Comparison of ENCODE assay signal across 12 cellular contexts in the genomic region with DNA sequence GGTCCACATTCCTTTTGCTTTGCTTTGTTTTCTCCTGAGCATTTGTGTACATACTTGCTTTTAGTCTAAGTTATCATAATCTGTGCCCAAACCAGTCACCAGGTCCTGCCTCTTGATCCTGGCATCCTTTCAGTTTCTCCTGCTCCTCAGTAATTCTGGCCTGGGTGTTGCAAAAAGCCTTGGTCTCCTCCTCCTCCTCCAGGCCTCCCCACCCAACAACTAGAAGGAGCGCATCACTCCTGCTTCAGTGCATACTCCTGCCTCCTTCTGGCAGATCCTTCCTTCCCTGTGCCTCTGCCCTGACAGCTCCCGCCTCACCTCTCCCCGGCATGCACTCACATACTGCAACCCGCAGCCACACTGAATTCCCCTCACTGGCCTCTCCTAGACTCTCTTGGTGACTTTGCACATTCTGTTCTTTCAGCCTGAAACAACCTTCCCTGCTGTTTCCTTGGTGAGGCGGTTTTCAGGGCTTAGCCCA. TPM values are rescaled to one million over a fixed set of nuclear protein-coding genes. Genes with fewer than 3 reads are reported as not detected.
DNase-seq lines count a peak whose midpoint lies in the region; ATAC-seq and TF ChIP-seq lines count a peak whose summit lies in the region.
"Had no signal": no experiment of that assay in that cellular context is flagged by ENCODE, and none has a peak within 500 bp of the region (broad histone marks: within the 10 kb centered on the region; RNA-seq: fewer than 3 reads in every experiment).

No MANE protein-coding gene starts in this region.

- H3K36me3 ChIP-seq in hepatocyte (replicated peaks; ENCODE audit: insufficient read depth, low read depth) (no peaks in the 10 kb centered on the region), gastrocnemius medialis (no peaks in the 10 kb centered on the region)

- H3K27me3 ChIP-seq in hepatocyte (peaks cover 6% of the 10 kb centered on the region), gastrocnemius medialis (peaks cover 18 to 42% (median 25%) of the 10 kb centered on the region in 3 donors)

- peak; percentile 31 to 40 for ATAC-seq in gastrocnemius medialis
- ATAC-seq in activated T-helper 17 cell treated with anti-CD3 and anti-CD28 coated beads, Interleukin-2, amount 50 U/mL, for 72 hours (replicated peaks) = no peak
- ATAC-seq: stimulated activated naive CD8-positive, alpha-beta T cell treated with anti-CD3 and anti-CD28 coated beads, Interleukin-15, Interleukin-2, amounts not matched to agents 100 U/mL and 50 U/mL, for 24 hours had no signal

- no peak overlapping the region for H3K27ac Mint-ChIP-seq in activated T-helper 17 cell treated with anti-CD3 and anti-CD28 coated beads, Interleukin-2, amount 50 U/mL, for 72 hours
- H3K27ac Mint-ChIP-seq: T-helper 1 cell treated with Interleukin-12 subunit alpha and Interleukin-12 subunit beta and Interleukin-4 antibody, amounts not matched to agents 30 μg/mL and 1 μg/mL, for 36 hours had no signal

- peak; percentile 50 for TF ChIP-seq CTCF in astrocyte of the spinal cord (IDR thresholded peaks at IDR 0.05; ENCODE audit: low read depth, low read length)
- peak; percentile 21 for TF ChIP-seq CTCF in hepatocyte (IDR thresholded peaks at IDR 0.05; ENCODE audit: poor library complexity)
- TF ChIP-seq CTCF in gastrocnemius medialis (IDR thresholded peaks at IDR 0.05 in 4 of 5, conservative IDR thresholded peaks at IDR 0.05 in 1 of 5) = no peak

- TF ChIP-seq POLR2A in gastrocnemius medialis (IDR thresholded peaks at IDR 0.05) = no peak

- H4K20me1 ChIP-seq in hepatocyte (ENCODE audit: insufficient read depth, poor library complexity, severe bottlenecking) = no peaks in the 10 kb centered on the region

- H3K4me3 Mint-ChIP-seq in activated T-helper 17 cell treated with anti-CD3 and anti-CD28 coated beads, Interleukin-2, amount 50 U/mL, for 72 hours = no peak overlapping the region
- H3K4me3 Mint-ChIP-seq: T-helper 1 cell treated with Interleukin-12 subunit alpha and Interleukin-12 subunit beta and Interleukin-4 antibody, amounts not matched to agents 30 μg/mL and 1 μg/mL, for 36 hours had no signal

- H3K9me2 ChIP-seq in hepatocyte (replicated peaks; ENCODE audit: insufficient read depth) = no peaks in the 10 kb centered on the region

- H3K4me1 ChIP-seq in hepatocyte (ENCODE audit: insufficient read depth) = peaks cover 31% of the 10 kb centered on the region
- peaks cover 12 to 13% of the 10 kb centered on the region in 2 donors for H3K4me1 ChIP-seq in gastrocnemius medialis

- in situ Hi-C loops in astrocyte of the spinal cord (cut with HindIII; ENCODE audit: low sequenced_read_pairs) = no loop called here
- in situ Hi-C loops in gastrocnemius medialis (cut with MboI; ENCODE audit: low sequenced_read_pairs in 4 of 4) = no loop called here

- H3K27me3 Mint-ChIP-seq in activated T-helper 17 cell treated with anti-CD3 and anti-CD28 coated beads, Interleukin-2, amount 50 U/mL, for 72 hours = peaks cover 55% of the 10 kb centered on the region

- H3K36me3 Mint-ChIP-seq in activated T-helper 17 cell treated with anti-CD3 and anti-CD28 coated beads, Interleukin-2, amount 50 U/mL, for 72 hours (ENCODE audit: low read depth) = no peaks in the 10 kb centered on the region

- peaks cover 10% of the 10 kb centered on the region for H3K4me1 Mint-ChIP-seq in activated T-helper 17 cell treated with anti-CD3 and anti-CD28 coated beads, Interleukin-2, amount 50 U/mL, for 72 hours

- H3K4me2 ChIP-seq in hepatocyte = peak overlapping the region; percentile 99

- WGBS in hepatocyte (ENCODE audit: low lambda C conversion rate, missing lambda C conversion rate) = 69% methylated on average over 5 of the region's 5 CpGs

- H3K79me2 ChIP-seq in hepatocyte = peaks cover 28% of the 10 kb centered on the region

- H3K27ac ChIP-seq in hepatocyte (peak overlapping the region; percentile 72), gastrocnemius medialis (peak overlapping the region; percentile 39 to 83 (median 78))

- no peaks in the 10 kb centered on the region for H3K9me3 Mint-ChIP-seq in activated T-helper 17 cell treated with anti-CD3 and anti-CD28 coated beads, Interleukin-2, amount 50 U/mL, for 72 hours
- H3K9me3 Mint-ChIP-seq: T-helper 1 cell treated with Interleukin-12 subunit alpha and Interleukin-12 subunit beta and Interleukin-4 antibody, amounts not matched to agents 30 μg/mL and 1 μg/mL, for 36 hours had no signal

- DNase-seq in GM04503 (ENCODE audit: low read depth) (peak; percentile 45), astrocyte of the spinal cord (ENCODE audit: low read depth, low spot score) (peak; percentile 76), hepatocyte (ENCODE audit: low spot score) (peak; percentile 32), gastrocnemius medialis (peak; percentile 19 to 50), GOT3 (lab: John Stamatoyannopoulos, UW) (no peak), inferior parietal cortex (ENCODE audit: extremely low spot score) (no peak)
- no peak for DNase-seq in stimulated activated CD4-positive, alpha-beta T cell treated with anti-CD3 and anti-CD28 coated beads, Interleukin-2, amount 100 ng/mL, for 48 hours
- DNase-seq: hippocampal formation; NCI-H2107; stimulated activated naive CD8-positive, alpha-beta T cell treated with anti-CD3 and anti-CD28 coated beads, Interleukin-15, Interleukin-2, amounts not matched to agents 100 U/mL and 50 U/mL, for 24 hours had no signal

- H2AFZ ChIP-seq in hepatocyte = no peak overlapping the region

- H3K9me3 ChIP-seq in hepatocyte (ENCODE audit: low read depth) (no peaks in the 10 kb centered on the region), gastrocnemius medialis (no peaks in the 10 kb centered on the region)

- H3K4me3 ChIP-seq in astrocyte of the spinal cord (ENCODE audit: low read depth, low read length) (peak overlapping the region; percentile 71), hepatocyte (no peak overlapping the region), gastrocnemius medialis (peak overlapping the region in 1 of 4 donors; percentile 65)

- intact Hi-C loops in gastrocnemius medialis (cut with DNase I; ENCODE audit: low total_unique reads) = no loop called here

RNA-seq across cellular contexts. Expression of gene DENND2A, which starts 2.3 kb away (rescaled TPM):
- total RNA-seq in hepatocyte (5.9 and 6.7 TPM in 2 replicates), gastrocnemius medialis (1 to 10 TPM in 3 of 4 donors, under 1 TPM in 1; 0.73 to 2.6 (median 1.6) TPM)
- 8.4 and 8.8 TPM in 2 replicates for polyA plus RNA-seq in hepatocyte
- total RNA-seq in activated T-helper 17 cell treated with anti-CD3 and anti-CD28 coated beads, Interleukin-2, amount 50 U/mL, for 72 hours = not detected

RNA-seq across cellular contexts. Expression of gene ADCK2, which starts 34.4 kb away (rescaled TPM):
- total RNA-seq in hepatocyte = 22.4 and 22.8 TPM in 2 replicates
- 24.2 and 25.3 TPM in 2 replicates for polyA plus RNA-seq in hepatocyte
- 10 to 100 TPM; 19.7 to 27.2 (median 23.3) TPM for total RNA-seq in gastrocnemius medialis
- total RNA-seq in activated T-helper 17 cell treated with anti-CD3 and anti-CD28 coated beads, Interleukin-2, amount 50 U/mL, for 72 hours = 10 to 100 TPM; 16.6 to 28.4 TPM

RNA-seq across cellular contexts. Expression of gene NDUFB2, which starts 58.2 kb away (rescaled TPM):
- total RNA-seq in hepatocyte (343 and 372 TPM in 2 replicates), gastrocnemius medialis (100 to 1,000 TPM; 449 to 793 (median 538) TPM)
- polyA plus RNA-seq in hepatocyte = 312 and 379 TPM in 2 replicates
- total RNA-seq in activated T-helper 17 cell treated with anti-CD3 and anti-CD28 coated beads, Interleukin-2, amount 50 U/mL, for 72 hours = 100 to 1,000 TPM in 1 of 2 donors, 10 to 100 TPM in 1; 92.7 to 215 TPM

Comparison
In these comparisons a context has a peak if more than half of its experiments do, and no peak if none do; other contexts are left out.
1. DNase-seq: peak in GM04503 (single experiment), astrocyte of the spinal cord (single experiment), hepatocyte (single experiment) and gastrocnemius medialis (2 of 2); none in GOT3 (single experiment), stimulated activated CD4-positive, alpha-beta T cell treated with anti-CD3 and anti-CD28 coated beads, Interleukin-2, amount 100 ng/mL, for 48 hours (0 of 2) and inferior parietal cortex (single experiment).
2. CTCF ChIP-seq: peak in astrocyte of the spinal cord (single experiment) and hepatocyte (single experiment); none in gastrocnemius medialis (0 of 5).